In the genomic region with DNA sequence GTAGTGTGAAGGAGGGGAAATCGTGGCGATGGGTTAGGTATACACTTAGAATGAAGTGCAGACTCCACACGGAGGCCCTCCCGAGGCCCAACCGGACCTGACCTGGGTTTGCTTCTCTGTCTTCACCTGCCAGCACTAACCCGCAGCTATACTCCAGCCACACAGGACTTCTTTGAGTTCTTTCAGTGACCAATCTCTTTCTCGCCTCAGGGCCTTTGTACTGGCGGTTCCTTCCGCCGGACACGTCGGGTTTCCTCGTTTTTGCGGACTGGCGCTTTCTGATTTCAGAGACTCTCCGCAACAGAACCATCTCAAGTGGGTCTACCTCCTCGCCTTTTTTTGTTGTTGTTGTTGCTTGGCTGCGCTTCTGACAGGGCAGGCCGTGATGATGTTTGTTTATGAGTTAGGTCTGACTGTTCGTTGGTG, we compare ENCODE assay signal across 9 cellular contexts. TPM values are rescaled to one million over a fixed set of nuclear protein-coding genes. Genes with fewer than 3 reads are reported as not detected.
DNase-seq lines count a peak whose midpoint lies in the region; ATAC-seq, FAIRE-seq and TF ChIP-seq lines count a peak whose summit lies in the region.
"Had no signal": no experiment of that assay in that cellular context is flagged by ENCODE, and none has a peak within 500 bp of the region (broad histone marks: within the 10 kb centered on the region; RNA-seq: fewer than 3 reads in every experiment).

NEIL1 (plus strand) TSS at position 244 of the 426 bp plus-strand sequence. CDS start 1,867 bp downstream, outside the sequence.

- H3K27me3 ChIP-seq in ACC112 (ENCODE audit: insufficient read depth, low read length) (no peaks in the 10 kb centered on the region), HUES48 (ENCODE audit: control insufficient read depth, insufficient read depth, low read length) (peaks cover 29% of the 10 kb centered on the region), bronchial epithelial cell (ENCODE audit: control insufficient read depth, insufficient read depth, low read length) (no peaks in the 10 kb centered on the region), lower lobe of right lung (ENCODE audit: low read depth) (no peaks in the 10 kb centered on the region), thymus (ENCODE audit: control insufficient read depth, insufficient read depth) (no peaks in the 10 kb centered on the region)

- peak within 1 kb of the TSS; percentile 22; the same call in 1 of the 2 replicates for H3K9ac ChIP-seq in HUES48 (ENCODE audit: low read depth, low read length)

- H3K4me1 ChIP-seq in ACC112 (ENCODE audit: control insufficient read depth, insufficient read depth, low read length, unreplicated experiment): no peaks in the 10 kb centered on the region
- peaks cover 3% of the 10 kb centered on the region; the same call in 1 of the 2 replicates for H3K4me1 ChIP-seq in HUES48 (ENCODE audit: control insufficient read depth, insufficient read depth, low read length)
- H3K4me1 ChIP-seq in lower lobe of right lung: peaks cover 28% of the 10 kb centered on the region
- peaks cover 25% of the 10 kb centered on the region for H3K4me1 ChIP-seq in thymus (ENCODE audit: control insufficient read depth, insufficient read depth, low read length)

- WGBS in thymus: 24% methylated on average over 20 of the region's 20 CpGs

- H3K4me3 ChIP-seq in ACC112 (ENCODE audit: low read depth, low read length) (peak within 1 kb of the TSS; percentile 86), HUES48 (ENCODE audit: low read depth, low read length) (peak within 1 kb of the TSS; percentile 89), bronchial epithelial cell (ENCODE audit: low read depth, low read length) (peak within 1 kb of the TSS; percentile 66), lower lobe of right lung (peak within 1 kb of the TSS; percentile 90), thymus (ENCODE audit: low read length) (peak within 1 kb of the TSS; percentile 86)

- TF ChIP-seq CTCF in bronchial epithelial cell (IDR thresholded peaks at IDR 0.05; ENCODE audit: insufficient read depth, low read length, severe bottlenecking) (no peak), lower lobe of right lung (IDR thresholded peaks at IDR 0.05) (no peak)

- no peaks in the 10 kb centered on the region for H3K36me3 ChIP-seq in ACC112 (ENCODE audit: insufficient read depth, low read length)
- H3K36me3 ChIP-seq in HUES48 (ENCODE audit: control insufficient read depth, insufficient read depth, low read length): no peaks in the 10 kb centered on the region
- no peaks in the 10 kb centered on the region for H3K36me3 ChIP-seq in bronchial epithelial cell (ENCODE audit: control insufficient read depth, insufficient read depth, low read length)
- no peaks in the 10 kb centered on the region for H3K36me3 ChIP-seq in lower lobe of right lung
- H3K36me3 ChIP-seq in thymus (ENCODE audit: control insufficient read depth, insufficient read depth): peaks cover under 1% of the 10 kb centered on the region

- H3K27ac ChIP-seq in ACC112 (ENCODE audit: low read depth, low read length) (no peak within 1 kb of the TSS), HUES48 (ENCODE audit: low read depth, low read length) (no peak within 1 kb of the TSS), lower lobe of right lung (peak within 1 kb of the TSS; percentile 81), thymus (ENCODE audit: low read depth) (peak within 1 kb of the TSS; percentile 81)

- ATAC-seq in lower lobe of right lung: peak; percentile 1 to 16
- no peak for ATAC-seq in GM21526 (IDR thresholded peaks at IDR 0.05; ENCODE audit: low FRiP score, unreplicated experiment)

- H3K79me2 ChIP-seq in ACC112 (ENCODE audit: control insufficient read depth, insufficient read depth, low read length, unreplicated experiment): no peaks in the 10 kb centered on the region

- intact Hi-C loops in lower lobe of right lung (cut with DNase I): no loop called here

- peak within 1 kb of the TSS; percentile 20 for H2AFZ ChIP-seq in ACC112 (ENCODE audit: low read length, unreplicated experiment)

- no peak for FAIRE-seq in bronchial epithelial cell (lab: Jason Lieb, UNC)
- FAIRE-seq: islet of Langerhans had no signal

- peak; percentile 40 for DNase-seq in bronchial epithelial cell (ENCODE audit: low read depth)
- no peak for DNase-seq in lower lobe of right lung
- DNase-seq in NCI-H1092 (lab: John Stamatoyannopoulos, UW): no peak
- no peak for DNase-seq in activated CD4-positive, CD25-positive, alpha-beta regulatory T cell treated with anti-CD3 and anti-CD28 coated beads, Interleukin-2, amount 50 U/mL, for 72 hours

- H3K9me3 ChIP-seq in HUES48 (ENCODE audit: control insufficient read depth, insufficient read depth, low read length): no peaks in the 10 kb centered on the region
- no peaks in the 10 kb centered on the region for H3K9me3 ChIP-seq in lower lobe of right lung
- H3K9me3 ChIP-seq in thymus (ENCODE audit: control insufficient read depth): peaks cover 3% of the 10 kb centered on the region

RNA-seq across cellular contexts. Expression of gene NEIL1, which starts in this region (rescaled TPM):
- total RNA-seq in bronchial epithelial cell: 6.1 and 6.6 TPM in 2 replicates
- total RNA-seq in lower lobe of right lung: 43.7 TPM
- 77.9 TPM for polyA plus RNA-seq in thymus

Comparison
In these comparisons a context has a peak if more than half of its experiments do, and no peak if none do; other contexts are left out.
1. H3K27ac ChIP-seq: peak in lower lobe of right lung (single experiment) and thymus (single experiment); none in ACC112 (single experiment) and HUES48 (single experiment).
2. Peak in every context shown above with its lines, with median percentiles within 50 percentile points of each other: H3K4me3 ChIP-seq.